Comparison of ENCODE assay signal across 24 cellular contexts in the genomic region with DNA sequence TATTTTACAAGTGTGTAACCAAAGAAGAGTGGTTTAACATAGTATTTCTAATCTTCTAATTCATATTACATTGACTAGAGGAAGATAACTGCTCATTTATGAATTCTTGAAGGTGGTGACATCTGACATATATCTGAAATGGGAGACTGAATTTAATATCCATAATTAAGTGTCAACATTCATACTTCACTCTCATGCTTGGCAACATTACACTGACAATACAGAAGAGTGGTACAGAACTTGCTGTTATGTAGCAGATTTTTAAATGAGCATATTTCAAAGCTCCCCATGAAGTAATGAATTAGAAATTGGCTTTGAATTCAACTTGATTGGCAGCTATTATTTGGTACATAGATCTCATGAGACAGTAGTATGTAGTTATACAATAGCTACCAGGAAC.
"Had no signal": no experiment of that assay in that cellular context is flagged by ENCODE, and none has a peak within 500 bp of the region (broad histone marks: within the 10 kb centered on the region; RNA-seq: fewer than 3 reads in every experiment).

No MANE protein-coding gene starts in this region.

- H3K4me3 ChIP-seq: stomach, suprapubic skin, testis, thoracic aorta, thyroid gland, tibial artery, tibial nerve, transverse colon, upper lobe of left lung, upper lobe of right lung, uterus, vagina had no signal

- H3K27ac ChIP-seq: stomach, suprapubic skin, testis, thoracic aorta, thyroid gland, tibial artery, tibial nerve, transverse colon, upper lobe of left lung, upper lobe of right lung, uterus, vagina had no signal

- H3K36me3 ChIP-seq: stomach, suprapubic skin, thoracic aorta, thyroid gland, tibial artery, tibial nerve, transverse colon, upper lobe of left lung, upper lobe of right lung, uterus, vagina had no signal

- H3K27me3 ChIP-seq: suprapubic skin, testis, thyroid gland, tibial artery, tibial nerve, transverse colon, upper lobe of left lung, upper lobe of right lung, uterus, vagina had no signal

- DNase-seq: stimulated activated CD4-positive, alpha-beta T cell treated with anti-CD3 and anti-CD28 coated beads, Interleukin-2, amount 100 ng/mL, for 48 hours; stimulated activated CD4-positive, alpha-beta T cell treated with anti-CD3 and anti-CD28 coated beads, Interleukin-4, amount 100 ng/mL, for 1 hour; stimulated activated CD4-positive, alpha-beta T cell treated with anti-CD3 and anti-CD28 coated beads, Interleukin-4, amount 100 ng/mL, for 24 hours; stimulated activated CD4-positive, alpha-beta T cell treated with anti-CD3 and anti-CD28 coated beads, Interleukin-4, amount 100 ng/mL, for 4 hours; stimulated activated CD8-positive, alpha-beta memory T cell treated with anti-CD3 and anti-CD28 coated beads, Interleukin-4, amount 100 ng/mL, for 48 hours; stimulated activated naive B cell treated with anti-CD40 and anti-IgM and Interleukin-4, amounts not matched to agents 10 μg/mL and 1 μg/mL and 100 μg/mL, for 72 hours; stimulated activated naive CD4-positive, alpha-beta T cell; stimulated activated naive CD4-positive, alpha-beta T cell treated with Interleukin-2 at 50 U/mL for 16 hours; stimulated activated naive CD8-positive, alpha-beta T cell treated with anti-CD3 and anti-CD28 coated beads, Interleukin-15, amount 100 ng/mL, for 72 hours; stimulated activated naive CD8-positive, alpha-beta T cell treated with anti-CD3 and anti-CD28 coated beads, Interleukin-15, Interleukin-2, amounts not matched to agents 100 U/mL and 50 U/mL, for 24 hours; stomach; substantia nigra; testis; thyroid gland; tibial artery; transverse colon; trophoblast cell; upper lobe of left lung; upper lobe of right lung; uterus had no signal

- H3K9me3 ChIP-seq: stomach, suprapubic skin, testis, thoracic aorta, thyroid gland, tibial artery, tibial nerve, transverse colon, upper lobe of left lung, upper lobe of right lung, uterus, vagina had no signal
